10 cellular contexts compared by ENCODE assay signal in the genomic region with DNA sequence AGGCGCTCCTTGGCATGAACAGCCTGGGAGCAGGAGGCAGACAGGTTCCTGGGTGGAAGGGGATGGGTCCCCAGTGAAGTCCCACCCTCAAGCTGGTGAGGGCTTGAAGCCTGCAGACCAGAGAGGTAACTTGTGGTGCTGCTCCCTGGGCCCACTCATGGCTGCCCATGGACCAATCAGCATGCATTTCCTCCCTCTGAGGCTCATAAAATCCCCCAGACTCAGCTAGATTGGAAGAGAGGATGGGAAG. TPM values are rescaled to one million over a fixed set of nuclear protein-coding genes. Genes with fewer than 3 reads are reported as not detected.
A peak's percentile ranks its signal among the peaks of the same experiment; 100 is the strongest.
DNase-seq lines count a peak whose midpoint lies in the region; ATAC-seq and TF ChIP-seq lines count a peak whose summit lies in the region.
"Had no signal": no experiment of that assay in that cellular context is flagged by ENCODE, and none has a peak within 500 bp of the region (broad histone marks: within the 10 kb centered on the region; RNA-seq: fewer than 3 reads in every experiment).

No MANE protein-coding gene starts in this region.

- H3K4me3 Mint-ChIP-seq in memory B cell, result peak overlapping the region; percentile 64
- H3K4me3 Mint-ChIP-seq in activated CD4-positive, alpha-beta T cell treated with anti-CD3 and anti-CD28 coated beads, Interleukin-2, amount 10 ng/mL, durations not matched to agents 24 days and 14 days, result no peak overlapping the region

- peaks cover 6% of the 10 kb centered on the region for H3K4me1 Mint-ChIP-seq in memory B cell
- H3K4me1 Mint-ChIP-seq in activated CD4-positive, alpha-beta T cell treated with anti-CD3 and anti-CD28 coated beads, Interleukin-2, amount 10 ng/mL, durations not matched to agents 24 days and 14 days, result peaks cover 4% of the 10 kb centered on the region

- peaks cover 8% of the 10 kb centered on the region for H3K27me3 Mint-ChIP-seq in memory B cell
- peaks cover 28% of the 10 kb centered on the region for H3K27me3 Mint-ChIP-seq in activated CD4-positive, alpha-beta T cell treated with anti-CD3 and anti-CD28 coated beads, Interleukin-2, amount 10 ng/mL, durations not matched to agents 24 days and 14 days

- H3K27me3 ChIP-seq in HUES6 (ENCODE audit: control insufficient read depth, insufficient read depth, low read length), result no peaks in the 10 kb centered on the region
- no peaks in the 10 kb centered on the region for H3K27me3 ChIP-seq in colonic mucosa
- no peaks in the 10 kb centered on the region for H3K27me3 ChIP-seq in subcutaneous abdominal adipose tissue (ENCODE audit: control insufficient read depth in 5 of 5, insufficient read depth in 4 of 5, low read length in 5 of 5)
- H3K27me3 ChIP-seq: brain microvascular endothelial cell had no signal

- H3K4me3 ChIP-seq in HUES6 (ENCODE audit: low read depth, low read length), result peak overlapping the region; percentile 96
- peak overlapping the region; percentile 78 for H3K4me3 ChIP-seq in colonic mucosa
- H3K4me3 ChIP-seq in subcutaneous abdominal adipose tissue (ENCODE audit: low read depth in 1 of 5, low read length in 5 of 5), result peak overlapping the region; percentile 63 to 92 (median 83)

- no peaks in the 10 kb centered on the region for H3K9me3 ChIP-seq in HUES6 (ENCODE audit: control insufficient read depth, insufficient read depth, low read depth, low read length)
- H3K9me3 ChIP-seq in colonic mucosa, result no peaks in the 10 kb centered on the region
- no peaks in the 10 kb centered on the region for H3K9me3 ChIP-seq in subcutaneous abdominal adipose tissue (ENCODE audit: control insufficient read depth in 5 of 5, low read length in 5 of 5)

- DNase-seq in colonic mucosa (no peak), memory B cell (ENCODE audit: low spot score in 2 of 2) (no peak), NCI-H187 (lab: John Stamatoyannopoulos, UW) (no peak)
- DNase-seq in stimulated activated CD4-positive, alpha-beta T cell treated with anti-CD3 and anti-CD28 coated beads, Interleukin-12 subunit alpha, Interleukin-12 subunit beta, amount 100 ng/mL, for 4 hours, result no peak
- no peak for DNase-seq in activated CD4-positive, alpha-beta T cell treated with anti-CD3 and anti-CD28 coated beads, Interleukin-2, amount 10 ng/mL, durations not matched to agents 24 days and 14 days
- DNase-seq: MV-4-11 had no signal

- H3K36me3 ChIP-seq in HUES6 (ENCODE audit: control insufficient read depth, insufficient read depth, low read length) (no peaks in the 10 kb centered on the region), colonic mucosa (no peaks in the 10 kb centered on the region), subcutaneous abdominal adipose tissue (ENCODE audit: control insufficient read depth in 5 of 5, insufficient read depth in 5 of 5, low read length in 5 of 5) (peaks cover 0 to 37% (median 19%) of the 10 kb centered on the region in 5 donors)
- H3K36me3 ChIP-seq: brain microvascular endothelial cell had no signal

- H3K9me3 Mint-ChIP-seq in memory B cell, result no peaks in the 10 kb centered on the region
- no peaks in the 10 kb centered on the region for H3K9me3 Mint-ChIP-seq in activated CD4-positive, alpha-beta T cell treated with anti-CD3 and anti-CD28 coated beads, Interleukin-2, amount 10 ng/mL, durations not matched to agents 24 days and 14 days

- H3K4me1 ChIP-seq in HUES6 (ENCODE audit: control insufficient read depth, insufficient read depth, low read length) (peaks cover 12% of the 10 kb centered on the region), colonic mucosa (peaks cover 4% of the 10 kb centered on the region), subcutaneous abdominal adipose tissue (ENCODE audit: control insufficient read depth in 5 of 5, insufficient read depth in 5 of 5, low read length in 5 of 5) (peaks cover 0 to 21% (median 15%) of the 10 kb centered on the region in 5 donors)

- H3K27ac ChIP-seq in HUES6 (ENCODE audit: low read depth, low read length), result no peak overlapping the region
- no peak overlapping the region for H3K27ac ChIP-seq in colonic mucosa
- H3K27ac ChIP-seq in subcutaneous abdominal adipose tissue (ENCODE audit: low read depth, low read length), result peak overlapping the region; percentile 26
- H3K27ac ChIP-seq: brain microvascular endothelial cell had no signal

- intact Hi-C loops in colonic mucosa (cut with DNase I), result loop anchor here (10.0 kb wide), 1 partner anchor 209 kb away; no protein-coding TSS in a partner anchor
- intact Hi-C loops in activated CD4-positive, alpha-beta T cell treated with anti-CD3 and anti-CD28 coated beads, Interleukin-2, amount 10 ng/mL, durations not matched to agents 24 days and 14 days (cut with micrococcal nuclease), result loop anchor here (10.0 kb wide), 1 partner anchor 259 kb away; no protein-coding TSS in a partner anchor

- H3K9ac ChIP-seq in HUES6 (ENCODE audit: low read length), result peak overlapping the region; percentile 98
- H3K9ac ChIP-seq in colonic mucosa (ENCODE audit: low read depth in 2 of 2, low read length in 2 of 2), result peak overlapping the region; percentile 40 to 57
- H3K9ac ChIP-seq in subcutaneous abdominal adipose tissue (ENCODE audit: low read length in 5 of 5), result no peak overlapping the region

- no peak for TF ChIP-seq CTCF in colonic mucosa (IDR thresholded peaks at IDR 0.05)

- no peak overlapping the region for H3K27ac Mint-ChIP-seq in memory B cell
- H3K27ac Mint-ChIP-seq in activated CD4-positive, alpha-beta T cell treated with anti-CD3 and anti-CD28 coated beads, Interleukin-2, amount 10 ng/mL, durations not matched to agents 24 days and 14 days, result no peak overlapping the region

- ATAC-seq in memory B cell (ENCODE audit: low read depth) (no peak), GM18520 (IDR thresholded peaks at IDR 0.05; ENCODE audit: unreplicated experiment) (no peak)

- no peaks in the 10 kb centered on the region for H3K36me3 Mint-ChIP-seq in memory B cell
- peaks cover 2% of the 10 kb centered on the region for H3K36me3 Mint-ChIP-seq in activated CD4-positive, alpha-beta T cell treated with anti-CD3 and anti-CD28 coated beads, Interleukin-2, amount 10 ng/mL, durations not matched to agents 24 days and 14 days (ENCODE audit: low read depth)

RNA-seq across cellular contexts. Expression of gene A2M, which starts 50.2 kb away (rescaled TPM):
- 100 to 1,000 TPM; 105 to 201 TPM for total RNA-seq in colonic mucosa
- total RNA-seq in activated CD4-positive, alpha-beta T cell treated with anti-CD3 and anti-CD28 coated beads, Interleukin-2, amount 10 ng/mL, durations not matched to agents 24 days and 14 days, result not detected in 2 replicates

Comparison
In these comparisons a context has a peak if more than half of its experiments do, and no peak if none do; other contexts are left out.
1. H3K9ac ChIP-seq: peak in HUES6 (single experiment) and colonic mucosa (2 of 2); none in subcutaneous abdominal adipose tissue (0 of 5).
2. RNA of gene A2M, which starts 50.2 kb away (total RNA-seq): 105 to 201 TPM in colonic mucosa; not detected in activated CD4-positive, alpha-beta T cell treated with anti-CD3 and anti-CD28 coated beads, Interleukin-2, amount 10 ng/mL, durations not matched to agents 24 days and 14 days; every median in the first group is over 100 times any median in the second.
3. Peak in every context shown above with its lines, with median percentiles within 50 percentile points of each other: H3K4me3 ChIP-seq.